ENCODE assay signal across 14 cellular contexts in genomic region chr18:37946324-37946723, GRCh38.
DNase-seq lines count a peak whose midpoint lies in the region; TF ChIP-seq lines count a peak whose summit lies in the region.
"Had no signal": no experiment of that assay in that cellular context is flagged by ENCODE, and none has a peak within 500 bp of the region (broad histone marks: within the 10 kb centered on the region; RNA-seq: fewer than 3 reads in every experiment).

No MANE protein-coding gene starts in this region.

- no peak overlapping the region for H3K4me3 ChIP-seq in colonic mucosa
- H3K4me3 ChIP-seq: A549, GM12878, HAP-1 had no signal

- TF ChIP-seq CTCF in colonic mucosa (IDR thresholded peaks at IDR 0.05): no peak

- no peaks in the 10 kb centered on the region for H3K9me3 ChIP-seq in colonic mucosa
- H3K9me3 ChIP-seq: A549, BE2C, Caco-2, HAP-1 had no signal

- no peak overlapping the region for H3K9ac ChIP-seq in colonic mucosa (ENCODE audit: low read depth in 2 of 2, low read length in 2 of 2)

- intact Hi-C loops in colonic mucosa (cut with DNase I): no loop called here

- no peak overlapping the region for H3K27ac ChIP-seq in colonic mucosa
- H3K27ac ChIP-seq: A549, C4-2B had no signal

- peak; percentile 46 to 88 (median 78) for DNase-seq in NCI-H1417 (lab: John Stamatoyannopoulos, UW)
- DNase-seq in NCI-H2227 (lab: John Stamatoyannopoulos, UW; ENCODE audit: unreplicated experiment): peak; percentile 37
- peak; percentile 75 for DNase-seq in NCI-H82 (lab: John Stamatoyannopoulos, UW)
- DNase-seq in SHP77 treated with DMSO at 0.1 percent for 48 hours (lab: John Stamatoyannopoulos, UW): no peak
- no peak for DNase-seq in superior temporal gyrus (ENCODE audit: extremely low spot score)
- DNase-seq in colonic mucosa: no peak
- DNase-seq in COLO668 (lab: John Stamatoyannopoulos, UW; ENCODE audit: unreplicated experiment): no peak
- DNase-seq: BE2C; Caco-2; CD8-positive, alpha-beta T cell had no signal

- no peaks in the 10 kb centered on the region for H3K36me3 ChIP-seq in colonic mucosa
- H3K36me3 ChIP-seq: BE2C, HAP-1 had no signal

- H3K4me1 ChIP-seq in colonic mucosa: no peaks in the 10 kb centered on the region
- H3K4me1 ChIP-seq: A549, BE2C, Caco-2, HAP-1 had no signal

- H3K27me3 ChIP-seq in colonic mucosa: no peaks in the 10 kb centered on the region
- H3K27me3 ChIP-seq: BE2C had no signal

Comparison
In these comparisons a context has a peak if more than half of its experiments do, and no peak if none do; other contexts are left out.
1. DNase-seq: peak in NCI-H1417 (3 of 3), NCI-H2227 (single experiment) and NCI-H82 (single experiment); none in SHP77 treated with DMSO at 0.1 percent for 48 hours (single experiment), superior temporal gyrus (single experiment), colonic mucosa (single experiment) and COLO668 (single experiment).